ENCODE assay signal across 2 cellular contexts in the genomic region with DNA sequence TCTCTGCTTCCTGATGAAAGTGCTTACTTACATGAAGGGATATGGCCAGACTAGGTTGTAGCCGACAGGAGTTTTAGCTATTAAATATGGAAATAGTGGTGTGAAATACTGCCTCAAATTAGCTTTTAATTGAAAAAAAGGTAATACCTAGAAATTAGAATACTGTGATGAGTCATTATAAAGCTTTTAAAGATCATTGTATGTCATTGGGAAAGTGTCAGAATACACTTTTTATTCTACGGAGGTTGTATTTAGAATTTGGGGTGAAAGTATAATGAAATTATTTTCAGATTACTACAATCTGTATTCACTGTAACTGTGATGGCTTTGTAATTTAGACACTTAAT.
TF ChIP-seq lines count a peak whose summit lies in the region.

No MANE protein-coding gene starts in this region.

TF ChIP-seq in SK-N-SH, 30 proteins besides CTCF, POLR2A, EP300 and RAD21 (continued from another document):
- TF ChIP-seq, protein P1, sequence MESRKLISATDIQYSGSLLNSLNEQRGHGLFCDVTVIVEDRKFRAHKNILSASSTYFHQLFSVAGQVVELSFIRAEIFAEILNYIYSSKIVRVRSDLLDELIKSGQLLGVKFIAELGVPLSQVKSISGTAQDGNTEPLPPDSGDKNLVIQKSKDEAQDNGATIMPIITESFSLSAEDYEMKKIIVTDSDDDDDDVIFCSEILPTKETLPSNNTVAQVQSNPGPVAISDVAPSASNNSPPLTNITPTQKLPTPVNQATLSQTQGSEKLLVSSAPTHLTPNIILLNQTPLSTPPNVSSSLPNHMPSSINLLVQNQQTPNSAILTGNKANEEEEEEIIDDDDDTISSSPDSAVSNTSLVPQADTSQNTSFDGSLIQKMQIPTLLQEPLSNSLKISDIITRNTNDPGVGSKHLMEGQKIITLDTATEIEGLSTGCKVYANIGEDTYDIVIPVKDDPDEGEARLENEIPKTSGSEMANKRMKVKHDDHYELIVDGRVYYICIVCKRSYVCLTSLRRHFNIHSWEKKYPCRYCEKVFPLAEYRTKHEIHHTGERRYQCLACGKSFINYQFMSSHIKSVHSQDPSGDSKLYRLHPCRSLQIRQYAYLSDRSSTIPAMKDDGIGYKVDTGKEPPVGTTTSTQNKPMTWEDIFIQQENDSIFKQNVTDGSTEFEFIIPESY (IDR thresholded peaks at IDR 0.05; ENCODE audit: borderline replicate concordance, low read depth) = no peak
- TF ChIP-seq, protein P2, sequence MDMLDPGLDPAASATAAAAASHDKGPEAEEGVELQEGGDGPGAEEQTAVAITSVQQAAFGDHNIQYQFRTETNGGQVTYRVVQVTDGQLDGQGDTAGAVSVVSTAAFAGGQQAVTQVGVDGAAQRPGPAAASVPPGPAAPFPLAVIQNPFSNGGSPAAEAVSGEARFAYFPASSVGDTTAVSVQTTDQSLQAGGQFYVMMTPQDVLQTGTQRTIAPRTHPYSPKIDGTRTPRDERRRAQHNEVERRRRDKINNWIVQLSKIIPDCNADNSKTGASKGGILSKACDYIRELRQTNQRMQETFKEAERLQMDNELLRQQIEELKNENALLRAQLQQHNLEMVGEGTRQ (IDR thresholded peaks at IDR 0.05; ENCODE audit: borderline replicate concordance, low read depth, low read length) = no peak
- no peak for TF ChIP-seq JUND (IDR thresholded peaks at IDR 0.05)
- TF ChIP-seq FOXM1 (IDR thresholded peaks at IDR 0.05; ENCODE audit: low read depth) = no peak
- TF ChIP-seq, protein P3, sequence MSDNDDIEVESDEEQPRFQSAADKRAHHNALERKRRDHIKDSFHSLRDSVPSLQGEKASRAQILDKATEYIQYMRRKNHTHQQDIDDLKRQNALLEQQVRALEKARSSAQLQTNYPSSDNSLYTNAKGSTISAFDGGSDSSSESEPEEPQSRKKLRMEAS (IDR thresholded peaks at IDR 0.05; ENCODE audit: low read depth) = no peak
- TF ChIP-seq NFIC (IDR thresholded peaks at IDR 0.05; ENCODE audit: borderline replicate concordance) = no peak
- TF ChIP-seq EZH2phosphoT487 (IDR thresholded peaks at IDR 0.05; ENCODE audit: borderline replicate concordance, low read depth) = no peak
- TF ChIP-seq, protein P4, sequence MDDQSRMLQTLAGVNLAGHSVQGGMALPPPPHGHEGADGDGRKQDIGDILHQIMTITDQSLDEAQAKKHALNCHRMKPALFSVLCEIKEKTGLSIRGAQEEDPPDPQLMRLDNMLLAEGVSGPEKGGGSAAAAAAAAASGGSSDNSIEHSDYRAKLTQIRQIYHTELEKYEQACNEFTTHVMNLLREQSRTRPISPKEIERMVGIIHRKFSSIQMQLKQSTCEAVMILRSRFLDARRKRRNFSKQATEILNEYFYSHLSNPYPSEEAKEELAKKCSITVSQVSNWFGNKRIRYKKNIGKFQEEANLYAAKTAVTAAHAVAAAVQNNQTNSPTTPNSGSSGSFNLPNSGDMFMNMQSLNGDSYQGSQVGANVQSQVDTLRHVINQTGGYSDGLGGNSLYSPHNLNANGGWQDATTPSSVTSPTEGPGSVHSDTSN (IDR thresholded peaks at IDR 0.05) = no peak
- no peak for TF ChIP-seq RFX5 (IDR thresholded peaks at IDR 0.05; ENCODE audit: low read length)
- TF ChIP-seq, protein P5, sequence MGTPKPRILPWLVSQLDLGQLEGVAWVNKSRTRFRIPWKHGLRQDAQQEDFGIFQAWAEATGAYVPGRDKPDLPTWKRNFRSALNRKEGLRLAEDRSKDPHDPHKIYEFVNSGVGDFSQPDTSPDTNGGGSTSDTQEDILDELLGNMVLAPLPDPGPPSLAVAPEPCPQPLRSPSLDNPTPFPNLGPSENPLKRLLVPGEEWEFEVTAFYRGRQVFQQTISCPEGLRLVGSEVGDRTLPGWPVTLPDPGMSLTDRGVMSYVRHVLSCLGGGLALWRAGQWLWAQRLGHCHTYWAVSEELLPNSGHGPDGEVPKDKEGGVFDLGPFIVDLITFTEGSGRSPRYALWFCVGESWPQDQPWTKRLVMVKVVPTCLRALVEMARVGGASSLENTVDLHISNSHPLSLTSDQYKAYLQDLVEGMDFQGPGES (IDR thresholded peaks at IDR 0.05; ENCODE audit: low read depth, low read length) = no peak
- no peak for TF ChIP-seq FOSL2 (IDR thresholded peaks at IDR 0.05; ENCODE audit: borderline replicate concordance, low read depth)
- TF ChIP-seq MXI1 (IDR thresholded peaks at IDR 0.05; ENCODE audit: low read depth, low read length) = no peak
- TF ChIP-seq POLR2AphosphoS5 (IDR thresholded peaks at IDR 0.05; ENCODE audit: low read depth, low read length) = no peak

TF ChIP-seq in SK-N-SH treated with all-trans-retinoic acid at 6 μM for 48 hours, 23 proteins besides CTCF, POLR2A, EP300 and RAD21 (continued from another document):
- TF ChIP-seq, protein P6, sequence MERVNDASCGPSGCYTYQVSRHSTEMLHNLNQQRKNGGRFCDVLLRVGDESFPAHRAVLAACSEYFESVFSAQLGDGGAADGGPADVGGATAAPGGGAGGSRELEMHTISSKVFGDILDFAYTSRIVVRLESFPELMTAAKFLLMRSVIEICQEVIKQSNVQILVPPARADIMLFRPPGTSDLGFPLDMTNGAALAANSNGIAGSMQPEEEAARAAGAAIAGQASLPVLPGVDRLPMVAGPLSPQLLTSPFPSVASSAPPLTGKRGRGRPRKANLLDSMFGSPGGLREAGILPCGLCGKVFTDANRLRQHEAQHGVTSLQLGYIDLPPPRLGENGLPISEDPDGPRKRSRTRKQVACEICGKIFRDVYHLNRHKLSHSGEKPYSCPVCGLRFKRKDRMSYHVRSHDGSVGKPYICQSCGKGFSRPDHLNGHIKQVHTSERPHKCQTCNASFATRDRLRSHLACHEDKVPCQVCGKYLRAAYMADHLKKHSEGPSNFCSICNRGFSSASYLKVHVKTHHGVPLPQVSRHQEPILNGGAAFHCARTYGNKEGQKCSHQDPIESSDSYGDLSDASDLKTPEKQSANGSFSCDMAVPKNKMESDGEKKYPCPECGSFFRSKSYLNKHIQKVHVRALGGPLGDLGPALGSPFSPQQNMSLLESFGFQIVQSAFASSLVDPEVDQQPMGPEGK (CRISPR knock-in tag; IDR thresholded peaks at IDR 0.05; ENCODE audit: borderline replicate concordance) = no peak
- TF ChIP-seq ZFP30 (CRISPR knock-in tag; IDR thresholded peaks at IDR 0.05) (no peak), TOX (CRISPR knock-in tag; IDR thresholded peaks at IDR 0.05; ENCODE audit: borderline replicate concordance) (no peak), TCF4 (CRISPR knock-in tag; IDR thresholded peaks at IDR 0.05; ENCODE audit: borderline replicate concordance) (no peak), ZC3H10 (CRISPR knock-in tag; IDR thresholded peaks at IDR 0.05) (no peak), BACH2 (CRISPR knock-in tag; IDR thresholded peaks at IDR 0.05; ENCODE audit: borderline replicate concordance) (no peak), ESRRG (CRISPR knock-in tag; IDR thresholded peaks at IDR 0.05) (no peak), ARNTL (CRISPR knock-in tag; IDR thresholded peaks at IDR 0.05; ENCODE audit: borderline replicate concordance, low read depth) (no peak)
